ENCODE assay signal across 8 cellular contexts in genomic region chr5:132410451-132411381, GRCh38. TPM values are rescaled to one million over a fixed set of nuclear protein-coding genes. Genes with fewer than 3 reads are reported as not detected.
A peak's percentile ranks its signal among the peaks of the same experiment; 100 is the strongest.
DNase-seq lines count a peak whose midpoint lies in the region; ATAC-seq and TF ChIP-seq lines count a peak whose summit lies in the region.

No MANE protein-coding gene starts in this region.

- H3K9me3 ChIP-seq in SJSA1 (replicated peaks): no peaks in the 10 kb centered on the region
- no peaks in the 10 kb centered on the region for H3K9me3 ChIP-seq in osteoblast (ENCODE audit: low read depth, low read length)
- H3K9me3 ChIP-seq in thyroid gland: no peaks in the 10 kb centered on the region

- peak overlapping the region; percentile 93 for H3K4me3 ChIP-seq in Jurkat, Clone E6-1 (ENCODE audit: low read length)
- H3K4me3 ChIP-seq in SJSA1: peak overlapping the region; percentile 88
- H3K4me3 ChIP-seq in osteoblast (ENCODE audit: insufficient read depth, low read length): peak overlapping the region; percentile 79
- peak overlapping the region; percentile 27 to 76 (median 59) for H3K4me3 ChIP-seq in thyroid gland (replicated peaks in 1 of 3)

- peaks cover 41% of the 10 kb centered on the region for H3K4me1 ChIP-seq in SJSA1 (replicated peaks)
- peaks cover 50% of the 10 kb centered on the region for H3K4me1 ChIP-seq in osteoblast (ENCODE audit: insufficient read depth, low read length)
- H3K4me1 ChIP-seq in thyroid gland: peaks cover 47 to 49% of the 10 kb centered on the region in 2 donors

- intact Hi-C loops in thyroid gland (cut with DNase I): no loop called here

- H3K27me3 ChIP-seq in SJSA1 (replicated peaks) (no peaks in the 10 kb centered on the region), osteoblast (ENCODE audit: insufficient read depth, low read length) (no peaks in the 10 kb centered on the region), thyroid gland (no peaks in the 10 kb centered on the region)

- TF ChIP-seq POLR2A in thyroid gland (IDR thresholded peaks at IDR 0.05): peak in 1 of 2 donors; percentile 73

- 0% methylated on average over 6 to 15 of the region's 92 CpGs for WGBS in thyroid gland, 2 donors

- H3K27ac ChIP-seq in SJSA1 (peak overlapping the region; percentile 88), osteoblast (ENCODE audit: low read depth, low read length) (peak overlapping the region; percentile 90), thyroid gland (peak overlapping the region; percentile 99 to 100 (median 100))

- H2AFZ ChIP-seq in osteoblast (ENCODE audit: low read length): peak overlapping the region; percentile 96

- ATAC-seq in GM21619 (IDR thresholded peaks at IDR 0.05; ENCODE audit: unreplicated experiment): peak; percentile 59

- H3K4me2 ChIP-seq in osteoblast (ENCODE audit: insufficient read depth, low read length): peak overlapping the region; percentile 96

- DNase-seq in ELR (ENCODE audit: low read depth) (peak; percentile 85), SJSA1 (ENCODE audit: low read depth in 1 of 2, low spot score in 2 of 2) (peak; percentile 87 to 90), globus pallidus (ENCODE audit: low spot score) (peak; percentile 78), osteoblast (ENCODE audit: insufficient read length, low spot score, missing footprints) (peak; percentile 94), thyroid gland (peak; percentile 90)
- peak; percentile 75 for DNase-seq in Jurkat, Clone E6-1 (ENCODE audit: low read depth, low spot score)
- peak; percentile 89 for DNase-seq in activated naive CD4-positive, alpha-beta T cell treated with Interleukin-2 at 50 U/mL for 16 hours

- no peaks in the 10 kb centered on the region for H4K20me1 ChIP-seq in osteoblast (ENCODE audit: insufficient read depth, low read length)

- H3K79me2 ChIP-seq in osteoblast (ENCODE audit: insufficient read depth, low read length): peaks cover 34% of the 10 kb centered on the region

- peaks cover 7% of the 10 kb centered on the region for H3K36me3 ChIP-seq in SJSA1
- no peaks in the 10 kb centered on the region for H3K36me3 ChIP-seq in osteoblast (ENCODE audit: insufficient read depth, low read length)
- no peaks in the 10 kb centered on the region for H3K36me3 ChIP-seq in thyroid gland

- TF ChIP-seq CTCF in osteoblast (IDR thresholded peaks at IDR 0.05; ENCODE audit: extremely low read depth, low read depth, low read length) (peak; percentile 31), thyroid gland (IDR thresholded peaks at IDR 0.05) (peak in 4 of 6 experiments; percentile 16 to 64 (median 54))

RNA-seq across cellular contexts. Expression of gene SLC22A5, which starts 41.2 kb away (rescaled TPM):
- 5.4 TPM for polyA plus RNA-seq in Jurkat, Clone E6-1 (2012; ENCODE audit: insufficient read depth, insufficient read length)
- total RNA-seq in SJSA1 (2014; rRNA removed; shearing (Covaris generic)): 2.4 and 3.5 TPM in 2 replicates
- total RNA-seq in osteoblast (3.8 and 5.4 TPM in 2 replicates), thyroid gland (10 to 100 TPM; 18.1 to 28.3 (median 24.2) TPM)

Comparison
In these comparisons a context has a peak if more than half of its experiments do, and no peak if none do; other contexts are left out.
1. Peak in every context shown above with its lines: DNase-seq, ATAC-seq, H3K4me3 ChIP-seq and H3K27ac ChIP-seq.